30 cellular contexts compared by ENCODE assay signal in genomic region chr10:78367012-78367411, GRCh38.
DNase-seq lines count a peak whose midpoint lies in the region; ATAC-seq and TF ChIP-seq lines count a peak whose summit lies in the region.
"Had no signal": no experiment of that assay in that cellular context is flagged by ENCODE, and none has a peak within 500 bp of the region (broad histone marks: within the 10 kb centered on the region; RNA-seq: fewer than 3 reads in every experiment).

No MANE protein-coding gene starts in this region.

- peak overlapping the region; percentile 78 to 96 (median 94) for H3K27ac Mint-ChIP-seq in nephron
- H3K27ac Mint-ChIP-seq in H9: no peak overlapping the region
- H3K27ac Mint-ChIP-seq: activated B cell treated with CpG ODN at 0.5 μM for 24 hours; activated naive CD4-positive, alpha-beta T cell treated with anti-CD3 and anti-CD28 coated beads, Interleukin-2, amount 50 U/mL, for 24 hours; activated T-helper 17 cell treated with anti-CD3 and anti-CD28 coated beads, Interleukin-2, amount 50 U/mL, for 72 hours; nephron progenitor cell; stimulated activated naive CD8-positive, alpha-beta T cell treated with anti-CD3 and anti-CD28 coated beads, Interleukin-15, Interleukin-2, amounts not matched to agents 100 ng/mL and 50 ng/mL, for 24 hours had no signal

- H3K23me2 ChIP-seq in H9 (ENCODE audit: insufficient read length, low read depth, low read length, poor library complexity, severe bottlenecking): no peaks in the 10 kb centered on the region

- H3K9ac ChIP-seq in NT2/D1 (ENCODE audit: insufficient read length, low read depth) (peak overlapping the region; percentile 27), H9 (ENCODE audit: extremely low read depth, insufficient read length, low read length) (no peak overlapping the region)
- H3K9ac ChIP-seq: BLaER1 treated with 17β-estradiol and CSF1 and Interleukin-3, amounts not matched to agents 10 nM and 100 nM had no signal

- no peaks in the 10 kb centered on the region for H3K9me3 ChIP-seq in NT2/D1 (ENCODE audit: insufficient read depth, low read length)
- H3K9me3 ChIP-seq in spleen: no peaks in the 10 kb centered on the region
- H3K9me3 ChIP-seq in vagina: no peaks in the 10 kb centered on the region
- H3K9me3 ChIP-seq in H9 (ENCODE audit: control insufficient read depth, low read depth, low read length): no peaks in the 10 kb centered on the region
- H3K9me3 ChIP-seq: BLaER1 treated with 17β-estradiol and CSF1 and Interleukin-3, amounts not matched to agents 10 nM and 100 nM; heart left ventricle; prostate gland; SJCRH30; tibial artery had no signal

- no peak overlapping the region for H2BK120ac ChIP-seq in H9 (ENCODE audit: low read depth, low read length, poor library complexity, severe bottlenecking)

- H2BK12ac ChIP-seq in H9 (ENCODE audit: insufficient read length, low read depth, low read length): no peak overlapping the region

- H4K5ac ChIP-seq in H9 (ENCODE audit: insufficient read length, low read depth, low read length): no peak overlapping the region

- no peak overlapping the region for H3K4ac ChIP-seq in H9 (ENCODE audit: low read depth, low read length)

- H3K23ac ChIP-seq in H9 (ENCODE audit: insufficient read length, low read depth, low read length): no peak overlapping the region

- DNase-seq in NT2/D1 (ENCODE audit: low read depth, low spot score): no peak
- DNase-seq in fibroblast of villous mesenchyme (ENCODE audit: low read depth): peak; percentile 9
- DNase-seq in spleen: peak; percentile 73
- no peak for DNase-seq in vagina (ENCODE audit: extremely low spot score in 2 of 2)
- no peak for DNase-seq in H9
- DNase-seq: activated B cell treated with CpG ODN at 0.5 μM for 24 hours; activated CD4-positive, alpha-beta T cell treated with anti-CD3 and anti-CD28 coated beads, Interleukin-2, amount 50 U/mL, for 48 hours; activated CD8-positive, alpha-beta memory T cell treated with anti-CD3 and anti-CD28 coated beads, Interleukin-2, amount 50 U/mL, for 48 hours; effector memory CD4-positive, alpha-beta T cell; foreskin keratinocyte; GDM1; midbrain; NCI-H1092 treated with DMSO at 0.1 percent for 48 hours; NCI-H187 treated with DMSO at 0.1 percent for 48 hours; NCI-H2227 treated with DMSO at 0.1 percent for 48 hours; NCI-H526 treated with DMSO at 0.1 percent for 48 hours; nephron progenitor cell; SJCRH30; tibial artery had no signal

- no peak overlapping the region for H2AK5ac ChIP-seq in H9 (ENCODE audit: insufficient read length, low read length)

- intact Hi-C loops in spleen (cut with DNase I; ENCODE audit: low total_unique reads) (no loop called here), vagina (cut with DNase I) (no loop called here)

- H3K4me1 Mint-ChIP-seq in nephron (peaks cover 81% of the 10 kb centered on the region), H9 (peaks cover 28 to 32% of the 10 kb centered on the region in 2 experiments)
- H3K4me1 Mint-ChIP-seq: activated B cell treated with CpG ODN at 0.5 μM for 24 hours had no signal

- no peaks in the 10 kb centered on the region for H3K9me3 Mint-ChIP-seq in nephron
- H3K9me3 Mint-ChIP-seq in H9: no peaks in the 10 kb centered on the region
- H3K9me3 Mint-ChIP-seq: activated B cell treated with CpG ODN at 0.5 μM for 24 hours; activated naive CD4-positive, alpha-beta T cell treated with anti-CD3 and anti-CD28 coated beads, Interleukin-2, amount 50 U/mL, for 24 hours; activated T-helper 17 cell treated with anti-CD3 and anti-CD28 coated beads, Interleukin-2, amount 50 U/mL, for 72 hours; nephron progenitor cell; stimulated activated naive CD8-positive, alpha-beta T cell treated with anti-CD3 and anti-CD28 coated beads, Interleukin-15, Interleukin-2, amounts not matched to agents 100 ng/mL and 50 ng/mL, for 24 hours had no signal

- no peak overlapping the region; the same call in 1 of the 2 replicates for H3K14ac ChIP-seq in H9 (ENCODE audit: insufficient read depth, low read length)

- H3K79me1 ChIP-seq in H9 (ENCODE audit: insufficient read depth, low read depth, low read length, poor library complexity, severe bottlenecking): no peaks in the 10 kb centered on the region

- 65 to 82% (median 72%) methylated on average over 7 to 9 of the region's 9 CpGs for WGBS in spleen, 5 donors
- WGBS in H9 (ENCODE audit: extremely low coverage, insufficient read length, low lambda C conversion rate): no CpG with 5 or more reads among the region's 9 CpGs

- TF ChIP-seq CTCF in fibroblast of villous mesenchyme (IDR thresholded peaks at IDR 0.05; ENCODE audit: insufficient read depth, low read depth, low read length): no peak
- no peak for TF ChIP-seq CTCF in nephron (IDR thresholded peaks at IDR 0.05; ENCODE audit: unreplicated experiment in 3 of 3)
- no peak for TF ChIP-seq CTCF in spleen (IDR thresholded peaks at IDR 0.05 in 8 of 11, conservative IDR thresholded peaks at IDR 0.05 in 3 of 11)
- TF ChIP-seq CTCF in vagina (IDR thresholded peaks at IDR 0.05): no peak
- TF ChIP-seq CTCF in H9 (conservative IDR thresholded peaks at IDR 0.05): no peak

- no peak overlapping the region for H4K91ac ChIP-seq in H9 (ENCODE audit: insufficient read length, low read depth, low read length)

- H3K4me2 ChIP-seq in H9 (ENCODE audit: insufficient read depth, insufficient read length, low read length): no peak overlapping the region
- H3K4me2 ChIP-seq: BLaER1 treated with 17β-estradiol and CSF1 and Interleukin-3, amounts not matched to agents 10 nM and 100 nM had no signal

- peaks cover 8% of the 10 kb centered on the region for H3K4me1 ChIP-seq in NT2/D1 (ENCODE audit: insufficient read depth, insufficient read length)
- peaks cover 0 to 16% (median 7%) of the 10 kb centered on the region in 6 donors for H3K4me1 ChIP-seq in spleen
- H3K4me1 ChIP-seq in vagina: no peaks in the 10 kb centered on the region
- H3K4me1 ChIP-seq in H9 (ENCODE audit: insufficient read depth, low read length): no peaks in the 10 kb centered on the region; the same call in 1 of the 2 replicates
- H3K4me1 ChIP-seq: foreskin keratinocyte, prostate gland, SJCRH30 had no signal

- H2BK15ac ChIP-seq in H9 (ENCODE audit: low read depth, low read length): no peak overlapping the region

- H3K4me3 Mint-ChIP-seq in nephron (peak overlapping the region in 2 of 3 experiments; percentile 26 to 55), H9 (no peak overlapping the region)
- H3K4me3 Mint-ChIP-seq: activated B cell treated with CpG ODN at 0.5 μM for 24 hours; activated naive CD4-positive, alpha-beta T cell treated with anti-CD3 and anti-CD28 coated beads, Interleukin-2, amount 50 U/mL, for 24 hours; activated T-helper 17 cell treated with anti-CD3 and anti-CD28 coated beads, Interleukin-2, amount 50 U/mL, for 72 hours; nephron progenitor cell; stimulated activated naive CD8-positive, alpha-beta T cell treated with anti-CD3 and anti-CD28 coated beads, Interleukin-15, Interleukin-2, amounts not matched to agents 100 ng/mL and 50 ng/mL, for 24 hours had no signal

- no peak overlapping the region for H2BK5ac ChIP-seq in H9 (ENCODE audit: insufficient read length, low read length)

- peaks cover 21% of the 10 kb centered on the region for H3K27me3 ChIP-seq in NT2/D1 (ENCODE audit: insufficient read depth, insufficient read length)
- no peaks in the 10 kb centered on the region for H3K27me3 ChIP-seq in spleen (replicated peaks in 1 of 7)
- no peaks in the 10 kb centered on the region for H3K27me3 ChIP-seq in vagina
- H3K27me3 ChIP-seq in H9 (ENCODE audit: insufficient read depth, low read length): no peaks in the 10 kb centered on the region
- H3K27me3 ChIP-seq: BLaER1 treated with 17β-estradiol and CSF1 and Interleukin-3, amounts not matched to agents 10 nM and 100 nM; heart left ventricle; tibial artery had no signal

- no peak overlapping the region for H2AFZ ChIP-seq in H9 (ENCODE audit: low read length)

- H3K56ac ChIP-seq in H9 (ENCODE audit: insufficient read length, low read depth, low read length): no peak overlapping the region

- H3K36me3 ChIP-seq in NT2/D1 (ENCODE audit: insufficient read depth, insufficient read length, low read length) (no peaks in the 10 kb centered on the region), spleen (no peaks in the 10 kb centered on the region), vagina (no peaks in the 10 kb centered on the region)
- H3K36me3 ChIP-seq: BLaER1 treated with 17β-estradiol and CSF1 and Interleukin-3, amounts not matched to agents 10 nM and 100 nM; heart left ventricle; prostate gland; SJCRH30; tibial artery had no signal

- no peak overlapping the region for H3T11ph ChIP-seq in H9 (ENCODE audit: low read length)

- no peak overlapping the region for H4K8ac ChIP-seq in H9 (replicated peaks; ENCODE audit: insufficient read length, low read depth, low read length)

- peak overlapping the region in 2 of 8 donors; percentile 5 to 23 for H3K27ac ChIP-seq in spleen
- H3K27ac ChIP-seq in vagina: no peak overlapping the region
- no peak overlapping the region for H3K27ac ChIP-seq in H9 (ENCODE audit: insufficient read length, low read depth, low read length)
- H3K27ac ChIP-seq: BLaER1 treated with 17β-estradiol and CSF1 and Interleukin-3, amounts not matched to agents 10 nM and 100 nM; coronary artery; foreskin keratinocyte; heart left ventricle; prostate gland; SJCRH30; tibial artery had no signal

- H3K27me3 Mint-ChIP-seq in nephron (ENCODE audit: low read depth): peaks cover 35% of the 10 kb centered on the region
- H3K27me3 Mint-ChIP-seq in H9 (ENCODE audit: low read depth): peaks cover 34% of the 10 kb centered on the region
- H3K27me3 Mint-ChIP-seq: activated naive CD4-positive, alpha-beta T cell treated with anti-CD3 and anti-CD28 coated beads, Interleukin-2, amount 50 U/mL, for 24 hours; activated T-helper 17 cell treated with anti-CD3 and anti-CD28 coated beads, Interleukin-2, amount 50 U/mL, for 72 hours; stimulated activated naive CD8-positive, alpha-beta T cell treated with anti-CD3 and anti-CD28 coated beads, Interleukin-15, Interleukin-2, amounts not matched to agents 100 ng/mL and 50 ng/mL, for 24 hours had no signal

- no peak overlapping the region for H3K18ac ChIP-seq in H9 (ENCODE audit: insufficient read length, low read depth, low read length)

- H3K4me3 ChIP-seq in NT2/D1 (ENCODE audit: insufficient read length, low read depth) (no peak overlapping the region), fibroblast of villous mesenchyme (ENCODE audit: low read depth, low read length) (no peak overlapping the region), spleen (no peak overlapping the region), vagina (no peak overlapping the region)
- H3K4me3 ChIP-seq: BLaER1 treated with 17β-estradiol and CSF1 and Interleukin-3, amounts not matched to agents 10 nM and 100 nM; coronary artery; heart left ventricle; K562; prostate gland; SJCRH30; tibial artery had no signal

- H2BK20ac ChIP-seq in H9 (ENCODE audit: low read depth, low read length, poor library complexity, severe bottlenecking): no peak overlapping the region

- TF ChIP-seq POLR2A in spleen (IDR thresholded peaks at IDR 0.05) (no peak), vagina (IDR thresholded peaks at IDR 0.05) (no peak)

- H3K36me3 Mint-ChIP-seq in nephron (ENCODE audit: low read depth) (no peaks in the 10 kb centered on the region), H9 (ENCODE audit: insufficient read depth in 1 of 3, low read depth in 3 of 3) (peaks cover 0 to 1% (median 0%) of the 10 kb centered on the region in 3 experiments; a peak in 1 of 7 replicates)
- H3K36me3 Mint-ChIP-seq: activated naive CD4-positive, alpha-beta T cell treated with anti-CD3 and anti-CD28 coated beads, Interleukin-2, amount 50 U/mL, for 24 hours had no signal

- no peaks in the 10 kb centered on the region for H4K20me1 ChIP-seq in H9 (ENCODE audit: control insufficient read depth, insufficient read depth, insufficient read length)
- H4K20me1 ChIP-seq: BLaER1 treated with 17β-estradiol and CSF1 and Interleukin-3, amounts not matched to agents 10 nM and 100 nM had no signal

- ATAC-seq in HG03460 (IDR thresholded peaks at IDR 0.05; ENCODE audit: unreplicated experiment): no peak
- ATAC-seq: activated T-helper 17 cell treated with anti-CD3 and anti-CD28 coated beads, Interleukin-2, amount 50 U/mL, for 72 hours; esophagus mucosa; foreskin keratinocyte; K562 had no signal

- no peaks in the 10 kb centered on the region for H3K79me2 ChIP-seq in H9 (ENCODE audit: insufficient read depth, low read length)

Comparison
In these comparisons a context has a peak if more than half of its experiments do, and no peak if none do; other contexts are left out.
1. DNase-seq: peak in fibroblast of villous mesenchyme (single experiment) and spleen (single experiment); none in NT2/D1 (single experiment), vagina (0 of 2) and H9 (single experiment).
2. H3K27ac Mint-ChIP-seq: peak in nephron (3 of 3); none in H9 (0 of 3).
3. H3K4me3 Mint-ChIP-seq: peak in nephron (2 of 3); none in H9 (0 of 2).